In genomic region chr11:129723964-129724291, GRCh38 we compare ENCODE assay signal across 20 cellular contexts.
"Had no signal": no experiment of that assay in that cellular context is flagged by ENCODE, and none has a peak within 500 bp of the region (broad histone marks: within the 10 kb centered on the region; RNA-seq: fewer than 3 reads in every experiment).

No MANE protein-coding gene starts in this region.

- H3K4me3 Mint-ChIP-seq: activated CD8-positive, alpha-beta T cell treated with anti-CD3 and anti-CD28 coated beads for 36 hours; activated naive CD4-positive, alpha-beta T cell treated with anti-CD3 and anti-CD28 coated beads for 36 hours; activated T-cell treated with anti-CD3 and anti-CD28 coated beads, Interleukin-2, amount 50 U/mL, for 4 hours; immature natural killer cell; memory B cell; naive B cell; type B pancreatic cell had no signal

- DNase-seq: activated CD4-positive, alpha-beta T cell treated with anti-CD3 and anti-CD28 coated beads for 48 hours; activated CD4-positive, CD25-positive, alpha-beta regulatory T cell; activated CD8-positive, alpha-beta T cell treated with anti-CD3 and anti-CD28 coated beads for 36 hours; activated naive CD4-positive, alpha-beta T cell treated with anti-CD3 and anti-CD28 coated beads for 36 hours; activated T-cell treated with anti-CD3 and anti-CD28 coated beads, Interleukin-2, amount 50 U/mL, for 4 hours; body of pancreas; dermis blood vessel endothelial cell; effector memory CD4-positive, alpha-beta T cell; esophagus squamous epithelium; immature natural killer cell; mucosa of descending colon; naive B cell; pancreas; stimulated activated CD4-positive, alpha-beta T cell treated with anti-CD3 and anti-CD28 coated beads, Interleukin-4, amount 100 ng/mL, for 1 hour; stomach; T1000 had no signal

- H3K9me3 Mint-ChIP-seq: activated CD8-positive, alpha-beta T cell treated with anti-CD3 and anti-CD28 coated beads for 36 hours; activated naive CD4-positive, alpha-beta T cell treated with anti-CD3 and anti-CD28 coated beads for 36 hours; activated T-cell treated with anti-CD3 and anti-CD28 coated beads, Interleukin-2, amount 50 U/mL, for 4 hours; immature natural killer cell; memory B cell; naive B cell; type B pancreatic cell had no signal

- H3K36me3 Mint-ChIP-seq: immature natural killer cell, memory B cell, naive B cell, type B pancreatic cell had no signal

- ATAC-seq: activated CD8-positive, alpha-beta T cell treated with anti-CD3 and anti-CD28 coated beads for 36 hours; activated T-cell treated with anti-CD3 and anti-CD28 coated beads, Interleukin-2, amount 50 U/mL, for 4 hours; body of pancreas; mucosa of descending colon; pancreas; sciatic nerve had no signal

- H3K27ac Mint-ChIP-seq: activated CD8-positive, alpha-beta T cell treated with anti-CD3 and anti-CD28 coated beads for 36 hours; activated naive CD4-positive, alpha-beta T cell treated with anti-CD3 and anti-CD28 coated beads for 36 hours; immature natural killer cell; memory B cell; naive B cell; type B pancreatic cell had no signal

- H3K27ac ChIP-seq: body of pancreas, esophagus squamous epithelium, neutrophil, pancreas, stomach had no signal

- H3K4me1 Mint-ChIP-seq: immature natural killer cell, memory B cell, naive B cell had no signal
